ENCODE assay signal across 19 cellular contexts in genomic region chr3:152058906-152059305, GRCh38.
DNase-seq lines count a peak whose midpoint lies in the region; ATAC-seq and TF ChIP-seq lines count a peak whose summit lies in the region.
"Had no signal": no experiment of that assay in that cellular context is flagged by ENCODE, and none has a peak within 500 bp of the region (broad histone marks: within the 10 kb centered on the region; RNA-seq: fewer than 3 reads in every experiment).

No MANE protein-coding gene starts in this region.

- H3K36me3 ChIP-seq in fibroblast of lung (ENCODE audit: control insufficient read depth, insufficient read depth, low read length), result no peaks in the 10 kb centered on the region
- H3K36me3 ChIP-seq: BLaER1 had no signal

- H3K9ac ChIP-seq in fibroblast of lung (ENCODE audit: insufficient read depth, low read length), result no peak overlapping the region
- H3K9ac ChIP-seq: BLaER1 had no signal

- H3K27me3 ChIP-seq in fibroblast of lung (ENCODE audit: control insufficient read depth, insufficient read depth, low read length), result no peaks in the 10 kb centered on the region
- H3K27me3 ChIP-seq: BLaER1 had no signal

- H2AFZ ChIP-seq in fibroblast of lung (ENCODE audit: low read length), result no peak overlapping the region

- no peak for ATAC-seq in HG02885 (IDR thresholded peaks at IDR 0.05; ENCODE audit: poor library complexity, unreplicated experiment)
- ATAC-seq: A549, GM12878 had no signal

- no peak overlapping the region for H3K4me3 Mint-ChIP-seq in HFFc6
- H3K4me3 Mint-ChIP-seq in endothelial cell (ENCODE audit: unreplicated experiment), result no peak overlapping the region
- H3K4me3 Mint-ChIP-seq: CD14-positive monocyte; CD4-positive, alpha-beta memory T cell; H9; IgD-negative memory B cell had no signal

- H3K4me3 ChIP-seq in AG10803 (ENCODE audit: low read length) (no peak overlapping the region), astrocyte of the spinal cord (ENCODE audit: low read depth, low read length) (no peak overlapping the region), fibroblast of lung (replicated peaks in 1 of 4; ENCODE audit: control extremely low read depth in 1 of 4, insufficient read depth in 1 of 4, low read depth in 3 of 4, low read length in 4 of 4) (no peak overlapping the region)
- H3K4me3 ChIP-seq: A549, BLaER1, GM12878 had no signal

- H3K4me1 Mint-ChIP-seq in HFFc6 (ENCODE audit: low read depth) (peaks cover 44% of the 10 kb centered on the region), endothelial cell (ENCODE audit: unreplicated experiment) (no peaks in the 10 kb centered on the region)
- H3K4me1 Mint-ChIP-seq: CD14-positive monocyte; CD4-positive, alpha-beta memory T cell; IgD-negative memory B cell had no signal

- H3K27ac ChIP-seq in fibroblast of lung (ENCODE audit: insufficient read depth, low read length), result no peak overlapping the region
- H3K27ac ChIP-seq: 22Rv1, A549, BLaER1, HL-60 had no signal

- no peak for TF ChIP-seq CTCF in AG10803 (conservative IDR thresholded peaks at IDR 0.05; ENCODE audit: low read length)
- TF ChIP-seq CTCF in HFFc6 (IDR thresholded peaks at IDR 0.05), result no peak
- TF ChIP-seq CTCF in astrocyte of the spinal cord (IDR thresholded peaks at IDR 0.05; ENCODE audit: low read depth, low read length), result no peak
- no peak for TF ChIP-seq CTCF in fibroblast of lung (conservative IDR thresholded peaks at IDR 0.05 in 1 of 2, IDR thresholded peaks at IDR 0.05 in 1 of 2; ENCODE audit: low read depth in 1 of 2, low read length in 2 of 2)
- TF ChIP-seq CTCF in endothelial cell (IDR thresholded peaks at IDR 0.05; ENCODE audit: unreplicated experiment), result no peak

- in situ Hi-C loops in astrocyte of the spinal cord (cut with HindIII; ENCODE audit: low sequenced_read_pairs), result no loop called here

- H3K9me3 Mint-ChIP-seq in HFFc6 (no peaks in the 10 kb centered on the region), endothelial cell (ENCODE audit: unreplicated experiment) (no peaks in the 10 kb centered on the region)
- H3K9me3 Mint-ChIP-seq: H9 had no signal

- H3K36me3 Mint-ChIP-seq in HFFc6 (ENCODE audit: low read depth), result no peaks in the 10 kb centered on the region
- no peaks in the 10 kb centered on the region for H3K36me3 Mint-ChIP-seq in endothelial cell (ENCODE audit: low read depth, unreplicated experiment)
- H3K36me3 Mint-ChIP-seq: CD14-positive monocyte; CD4-positive, alpha-beta memory T cell; IgD-negative memory B cell had no signal

- no peaks in the 10 kb centered on the region for H3K79me2 ChIP-seq in fibroblast of lung (ENCODE audit: control insufficient read depth, insufficient read depth, low read length)

- no peaks in the 10 kb centered on the region for H4K20me1 ChIP-seq in fibroblast of lung (ENCODE audit: control insufficient read depth, extremely low read depth, insufficient read depth, low read length)
- H4K20me1 ChIP-seq: BLaER1 had no signal

- H3K9me3 ChIP-seq in fibroblast of lung (ENCODE audit: control insufficient read depth, insufficient read depth, low read depth, low read length), result no peaks in the 10 kb centered on the region
- H3K9me3 ChIP-seq: A549, BLaER1 had no signal

- H3K4me1 ChIP-seq in fibroblast of lung (ENCODE audit: control insufficient read depth, extremely low read depth, insufficient read depth, low read length), result no peaks in the 10 kb centered on the region
- H3K4me1 ChIP-seq: A549, BLaER1 had no signal

- H3K4me2 ChIP-seq in fibroblast of lung (ENCODE audit: extremely low read depth, insufficient read depth, low read length), result no peak overlapping the region
- H3K4me2 ChIP-seq: A549, BLaER1 had no signal

- H3K27me3 Mint-ChIP-seq in HFFc6 (ENCODE audit: insufficient read depth) (no peaks in the 10 kb centered on the region), endothelial cell (ENCODE audit: unreplicated experiment) (no peaks in the 10 kb centered on the region)
- H3K27me3 Mint-ChIP-seq: IgD-negative memory B cell had no signal

- peak; percentile 7 for DNase-seq in AG10803 (ENCODE audit: low read depth)
- peak; percentile 12 for DNase-seq in HFFc6
- DNase-seq in astrocyte of the spinal cord (ENCODE audit: low read depth, low spot score), result peak; percentile 31
- DNase-seq in fibroblast of lung (ENCODE audit: low read depth in 2 of 2), result peak; percentile 7 to 61
- DNase-seq in endothelial cell (ENCODE audit: low spot score), result no peak
- DNase-seq in RPMI8226, result no peak
- DNase-seq in HuH-7.5 (ENCODE audit: low spot score), result no peak
- DNase-seq: CD4-positive, alpha-beta memory T cell; DMS153; DMS79; H9 had no signal

- H3K27ac Mint-ChIP-seq in HFFc6 (no peak overlapping the region; the same call in 1 of the 2 replicates), endothelial cell (ENCODE audit: unreplicated experiment) (no peak overlapping the region)
- H3K27ac Mint-ChIP-seq: CD14-positive monocyte; CD4-positive, alpha-beta memory T cell; H9; IgD-negative memory B cell had no signal

Comparison
In these comparisons a context has a peak if more than half of its experiments do, and no peak if none do; other contexts are left out.
1. DNase-seq: peak in AG10803 (single experiment), HFFc6 (single experiment), astrocyte of the spinal cord (single experiment) and fibroblast of lung (2 of 2); none in endothelial cell (single experiment), RPMI8226 (single experiment) and HuH-7.5 (single experiment).